In genomic region chr2:128282246-128282975, GRCh38 we compare ENCODE assay signal across 17 cellular contexts. TPM values are rescaled to one million over a fixed set of nuclear protein-coding genes. Genes with fewer than 3 reads are reported as not detected.
DNase-seq lines count a peak whose midpoint lies in the region; ATAC-seq and TF ChIP-seq lines count a peak whose summit lies in the region.
"Had no signal": no experiment of that assay in that cellular context is flagged by ENCODE, and none has a peak within 500 bp of the region (broad histone marks: within the 10 kb centered on the region; RNA-seq: fewer than 3 reads in every experiment).

No MANE protein-coding gene starts in this region.

- CTCF ChIA-PET in A673 (lab: Charles Lee) = no interaction called here

- DNase-seq in A673 (ENCODE audit: low spot score) (no peak), left ventricle myocardium inferior (peak; percentile 17), MV-4-11 (lab: John Stamatoyannopoulos, UW) (no peak)
- no peak for DNase-seq in activated T-cell treated with anti-CD3 and anti-CD28 coated beads, Interleukin-2, amount 50 U/mL, for 4 hours
- DNase-seq: activated CD4-positive, alpha-beta memory T cell treated with anti-CD3 and anti-CD28 coated beads for 36 hours; activated naive CD4-positive, alpha-beta T cell; DMS79 treated with DMSO at 0.1 percent for 48 hours; naive B cell; NCI-H1048; stimulated activated CD4-positive, alpha-beta T cell treated with anti-CD3 and anti-CD28 coated beads, Interleukin-12 subunit alpha, Interleukin-12 subunit beta, amount 100 ng/mL, for 4 hours had no signal

- H3K4me1 ChIP-seq in A673 (ENCODE audit: insufficient read depth, low read length, poor library complexity, severe bottlenecking) = no peaks in the 10 kb centered on the region
- H3K4me1 ChIP-seq in left ventricle myocardium inferior = peaks cover 76% of the 10 kb centered on the region
- peaks cover 50% of the 10 kb centered on the region for H3K4me1 ChIP-seq in parathyroid adenoma

- ATAC-seq in SK-N-SH treated with all-trans-retinoic acid at 6 μM for 48 hours (peak; percentile 22), GM19467 (IDR thresholded peaks at IDR 0.05; ENCODE audit: unreplicated experiment) (no peak), GM18858 (IDR thresholded peaks at IDR 0.05; ENCODE audit: unreplicated experiment) (no peak)
- ATAC-seq in activated T-cell treated with anti-CD3 and anti-CD28 coated beads, Interleukin-2, amount 50 U/mL, for 4 hours = no peak
- ATAC-seq: GM12878 had no signal

- H2AFZ ChIP-seq in parathyroid adenoma = peak overlapping the region; percentile 77

- H3K4me3 ChIP-seq in A673 (ENCODE audit: low read depth, low read length, poor library complexity, severe bottlenecking) = no peak overlapping the region
- H3K4me3 ChIP-seq in left ventricle myocardium inferior = peak overlapping the region; percentile 23
- no peak overlapping the region for H3K4me3 ChIP-seq in parathyroid adenoma (ENCODE audit: low read depth, low read length)
- H3K4me3 ChIP-seq: GM12878 had no signal

- H3K9me3 ChIP-seq in A673 (ENCODE audit: low read depth, low read length, poor library complexity, severe bottlenecking) = no peaks in the 10 kb centered on the region
- H3K9me3 ChIP-seq in left ventricle myocardium inferior (replicated peaks) = no peaks in the 10 kb centered on the region
- no peaks in the 10 kb centered on the region for H3K9me3 ChIP-seq in parathyroid adenoma (ENCODE audit: control insufficient read depth, low read length)

- peaks cover 19% of the 10 kb centered on the region for H3K4me1 Mint-ChIP-seq in activated T-cell treated with anti-CD3 and anti-CD28 coated beads, Interleukin-2, amount 50 U/mL, for 4 hours (ENCODE audit: low read depth)

- intact Hi-C loops in A673 (cut with micrococcal nuclease; ENCODE audit: unreplicated experiment) = no loop called here
- intact Hi-C loops in left ventricle myocardium inferior (cut with micrococcal nuclease) = no loop called here

- H3K4me3 Mint-ChIP-seq in activated T-cell treated with anti-CD3 and anti-CD28 coated beads, Interleukin-2, amount 50 U/mL, for 4 hours = no peak overlapping the region
- H3K4me3 Mint-ChIP-seq: activated CD4-positive, alpha-beta memory T cell treated with anti-CD3 and anti-CD28 coated beads for 36 hours; T-helper 2 cell treated with Interferon-gamma antibody and Interleukin-4, amounts not matched to agents 5 μg/mL and 100 μg/mL, for 36 hours; type B pancreatic cell had no signal

- no TSS peak for BruUV-seq in A673 (replicated peaks; lab: Mats Ljungman, UMichigan)

- TF ChIP-seq CTCF in A673 (conservative IDR thresholded peaks at IDR 0.05; ENCODE audit: low read depth, low read length) (no peak), left ventricle myocardium inferior (IDR thresholded peaks at IDR 0.05; ENCODE audit: borderline replicate concordance) (no peak), parathyroid adenoma (IDR thresholded peaks at IDR 0.05) (no peak)

- no peaks in the 10 kb centered on the region for H3K36me3 Mint-ChIP-seq in activated T-cell treated with anti-CD3 and anti-CD28 coated beads, Interleukin-2, amount 50 U/mL, for 4 hours (ENCODE audit: insufficient read depth)
- H3K36me3 Mint-ChIP-seq: activated CD4-positive, alpha-beta memory T cell treated with anti-CD3 and anti-CD28 coated beads for 36 hours; naive B cell; type B pancreatic cell had no signal

- H3K79me2 ChIP-seq in parathyroid adenoma = peaks cover 21% of the 10 kb centered on the region

- H3K9ac ChIP-seq in parathyroid adenoma = no peak overlapping the region

- no peaks in the 10 kb centered on the region for H3K27me3 Mint-ChIP-seq in activated T-cell treated with anti-CD3 and anti-CD28 coated beads, Interleukin-2, amount 50 U/mL, for 4 hours (ENCODE audit: low read depth)
- H3K27me3 Mint-ChIP-seq: activated CD4-positive, alpha-beta memory T cell treated with anti-CD3 and anti-CD28 coated beads for 36 hours; naive B cell; type B pancreatic cell had no signal

- peak overlapping the region; percentile 30 for H3K27ac ChIP-seq in A673 (ENCODE audit: low read depth, low read length, poor library complexity, severe bottlenecking)
- peak overlapping the region; percentile 62 for H3K27ac ChIP-seq in left ventricle myocardium inferior (replicated peaks)
- H3K27ac ChIP-seq in parathyroid adenoma = peak overlapping the region; percentile 89

- no peaks in the 10 kb centered on the region for H3K9me3 Mint-ChIP-seq in activated T-cell treated with anti-CD3 and anti-CD28 coated beads, Interleukin-2, amount 50 U/mL, for 4 hours
- H3K9me3 Mint-ChIP-seq: activated CD4-positive, alpha-beta memory T cell treated with anti-CD3 and anti-CD28 coated beads for 36 hours; naive B cell; T-helper 2 cell treated with Interferon-gamma antibody and Interleukin-4, amounts not matched to agents 5 μg/mL and 100 μg/mL, for 36 hours; type B pancreatic cell had no signal

- no peaks in the 10 kb centered on the region for H3K36me3 ChIP-seq in A673 (ENCODE audit: insufficient read depth, low read length, poor library complexity, severe bottlenecking)
- no peaks in the 10 kb centered on the region for H3K36me3 ChIP-seq in left ventricle myocardium inferior
- H3K36me3 ChIP-seq in parathyroid adenoma (ENCODE audit: control insufficient read depth, insufficient read depth, low read length) = no peaks in the 10 kb centered on the region

- no peaks in the 10 kb centered on the region for H3K27me3 ChIP-seq in A673 (replicated peaks; ENCODE audit: insufficient read depth, low read depth, low read length, poor library complexity)
- no peaks in the 10 kb centered on the region for H3K27me3 ChIP-seq in left ventricle myocardium inferior (ENCODE audit: low read depth)
- no peaks in the 10 kb centered on the region for H3K27me3 ChIP-seq in parathyroid adenoma (ENCODE audit: control insufficient read depth, insufficient read depth, low read length)

- no peak overlapping the region for H3K4me2 ChIP-seq in parathyroid adenoma (ENCODE audit: low read length)

- POLR2A ChIA-PET in A673 (lab: Charles Lee; ENCODE audit: low non-redundant PET) = no interaction called here

TF ChIP-seq in SK-N-SH treated with all-trans-retinoic acid at 6 μM for 48 hours, 23 proteins besides CTCF, POLR2A, EP300 and RAD21 (continues in another document):
- TF ChIP-seq ZNF70 (CRISPR knock-in tag; IDR thresholded peaks at IDR 0.05) (no peak), ZFP3 (CRISPR knock-in tag; IDR thresholded peaks at IDR 0.05) (no peak), SNAI2 (CRISPR knock-in tag; IDR thresholded peaks at IDR 0.05) (no peak), ZFP30 (CRISPR knock-in tag; IDR thresholded peaks at IDR 0.05) (no peak), CSDC2 (CRISPR knock-in tag; IDR thresholded peaks at IDR 0.05) (no peak), TOX (CRISPR knock-in tag; IDR thresholded peaks at IDR 0.05; ENCODE audit: borderline replicate concordance) (no peak), PPARA (CRISPR knock-in tag; IDR thresholded peaks at IDR 0.05; ENCODE audit: borderline replicate concordance) (no peak), BACH2 (CRISPR knock-in tag; IDR thresholded peaks at IDR 0.05; ENCODE audit: borderline replicate concordance) (no peak), ZC3H10 (CRISPR knock-in tag; IDR thresholded peaks at IDR 0.05) (no peak), ZNF8 (CRISPR knock-in tag; IDR thresholded peaks at IDR 0.05) (no peak), CSRNP3 (CRISPR knock-in tag; IDR thresholded peaks at IDR 0.05) (no peak), OSR1 (CRISPR knock-in tag; IDR thresholded peaks at IDR 0.05) (no peak), CREB5 (CRISPR knock-in tag; IDR thresholded peaks at IDR 0.05; ENCODE audit: low read depth) (no peak), ARNTL (CRISPR knock-in tag; IDR thresholded peaks at IDR 0.05; ENCODE audit: borderline replicate concordance, low read depth) (no peak)

RNA-seq across cellular contexts. Expression of gene HS6ST1, which starts 36.3 kb away (rescaled TPM):
- total RNA-seq in A673 (2021) (56.7 and 63.3 TPM in 2 replicates), left ventricle myocardium inferior (26.7 TPM)
- total RNA-seq in activated T-cell treated with anti-CD3 and anti-CD28 coated beads, Interleukin-2, amount 50 U/mL, for 4 hours = 10 to 100 TPM; 23.9 to 32.3 (median 28.2) TPM

Comparison
In these comparisons a context has a peak if more than half of its experiments do, and no peak if none do; other contexts are left out.
1. H3K27ac ChIP-seq: peak in every context shown above with its lines; median percentile 89 in parathyroid adenoma; 62 in left ventricle myocardium inferior; 30 in A673.